Comparison of ENCODE assay signal across 9 cellular contexts in genomic region chr1:210251680-210252490, GRCh38. TPM values are rescaled to one million over a fixed set of nuclear protein-coding genes. Genes with fewer than 3 reads are reported as not detected.
DNase-seq lines count a peak whose midpoint lies in the region; ATAC-seq and TF ChIP-seq lines count a peak whose summit lies in the region.
"Had no signal": no experiment of that assay in that cellular context is flagged by ENCODE, and none has a peak within 500 bp of the region (broad histone marks: within the 10 kb centered on the region; RNA-seq: fewer than 3 reads in every experiment).

No MANE protein-coding gene starts in this region.

- H2AFZ ChIP-seq in OCI-LY7 (ENCODE audit: low read length) = no peak overlapping the region

- WGBS in esophagus muscularis mucosa = 37% methylated on average over 58 of the region's 58 CpGs

- ATAC-seq in HG02798 (IDR thresholded peaks at IDR 0.05; ENCODE audit: poor library complexity, unreplicated experiment) (no peak), HG03175 (IDR thresholded peaks at IDR 0.05; ENCODE audit: unreplicated experiment) (no peak)

- peak overlapping the region; percentile 72 for H3K4me3 Mint-ChIP-seq in osteocyte (ENCODE audit: unreplicated experiment)

- peak overlapping the region; percentile 66 for H3K4me2 ChIP-seq in OCI-LY7 (ENCODE audit: low read length)

- DNase-seq in OCI-LY7 (ENCODE audit: low spot score) (no peak), esophagus muscularis mucosa (ENCODE audit: extremely low spot score) (no peak), osteocyte (ENCODE audit: extremely low spot score, unreplicated experiment) (no peak), NCI-H2196 treated with DMSO at 0.1 percent for 48 hours (lab: John Stamatoyannopoulos, UW; ENCODE audit: unreplicated experiment) (no peak)
- no peak for DNase-seq in stimulated activated CD4-positive, alpha-beta T cell treated with anti-CD3 and anti-CD28 coated beads, Interleukin-4, amount 100 ng/mL, for 24 hours

- H3K9me2 ChIP-seq in OCI-LY7 (ENCODE audit: insufficient read depth, low read length) = no peaks in the 10 kb centered on the region

- no peaks in the 10 kb centered on the region for H3K9me3 ChIP-seq in OCI-LY7 (ENCODE audit: low read length)
- H3K9me3 ChIP-seq in esophagus muscularis mucosa = no peaks in the 10 kb centered on the region

- BruUV-seq in OCI-LY7 (replicated peaks; lab: Mats Ljungman, UMichigan) = no TSS peak

- no peak for TF ChIP-seq POLR2A in esophagus muscularis mucosa (IDR thresholded peaks at IDR 0.05; ENCODE audit: low read depth)

- TF ChIP-seq CTCF in OCI-LY7 (conservative IDR thresholded peaks at IDR 0.05; ENCODE audit: low read length) (no peak), esophagus muscularis mucosa (IDR thresholded peaks at IDR 0.05) (no peak), osteocyte (IDR thresholded peaks at IDR 0.05) (no peak)

- H3K27me3 Mint-ChIP-seq in osteocyte (ENCODE audit: unreplicated experiment) = no peaks in the 10 kb centered on the region

- CTCF ChIA-PET in OCI-LY7 (lab: Charles Lee; ENCODE audit: unreplicated experiment) = interaction anchor here (0.7 kb wide), 1 partner anchor 76 kb away, joined by 3 read pairs; no protein-coding TSS in a partner anchor

- peaks cover 5% of the 10 kb centered on the region for H3K36me3 Mint-ChIP-seq in osteocyte (ENCODE audit: unreplicated experiment)

- H3K79me2 ChIP-seq in OCI-LY7 (ENCODE audit: insufficient read depth, low read depth, low read length) = no peaks in the 10 kb centered on the region

- no peaks in the 10 kb centered on the region for H3K36me3 ChIP-seq in OCI-LY7 (ENCODE audit: insufficient read depth, low read length)
- H3K36me3 ChIP-seq in esophagus muscularis mucosa = no peaks in the 10 kb centered on the region

- H3K27me3 ChIP-seq in esophagus muscularis mucosa = no peaks in the 10 kb centered on the region

- H3K9me3 Mint-ChIP-seq in osteocyte (ENCODE audit: unreplicated experiment) = no peaks in the 10 kb centered on the region

- H3K27ac Mint-ChIP-seq in osteocyte (ENCODE audit: unreplicated experiment) = peak overlapping the region; percentile 91

- H3K27ac ChIP-seq in OCI-LY7 (ENCODE audit: low read depth, low read length, poor library complexity, severe bottlenecking) (no peak overlapping the region), esophagus muscularis mucosa (replicated peaks in 1 of 4) (peak overlapping the region in 3 of 4 donors; percentile 32 to 47 (median 43))

- POLR2A ChIA-PET in OCI-LY7 (lab: Charles Lee) = no interaction called here

- peaks cover 13% of the 10 kb centered on the region for H3K4me1 ChIP-seq in OCI-LY7 (ENCODE audit: insufficient read depth, low read length, poor library complexity, severe bottlenecking)
- peaks cover 7 to 29% (median 27%) of the 10 kb centered on the region in 4 donors for H3K4me1 ChIP-seq in esophagus muscularis mucosa

- H3K4me1 Mint-ChIP-seq in osteocyte (ENCODE audit: unreplicated experiment) = peaks cover 50% of the 10 kb centered on the region

- intact Hi-C loops in OCI-LY7 (cut with micrococcal nuclease; ENCODE audit: unreplicated experiment) (no loop called here), esophagus muscularis mucosa (cut with DNase I) (no loop called here)

- no peaks in the 10 kb centered on the region for H4K20me1 ChIP-seq in OCI-LY7 (ENCODE audit: insufficient read depth, low read length)

- H3K4me3 ChIP-seq in GM08714 (ENCODE audit: low read length) (peak overlapping the region; percentile 26; the same call in 1 of the 2 replicates), OCI-LY7 (ENCODE audit: low read depth, low read length, poor library complexity, severe bottlenecking) (peak overlapping the region; percentile 53), esophagus muscularis mucosa (peak overlapping the region; percentile 59 to 67 (median 62))
- H3K4me3 ChIP-seq: K562 had no signal

- no peak for TF ChIP-seq EP300 in esophagus muscularis mucosa (IDR thresholded peaks at IDR 0.05)

RNA-seq across cellular contexts. Expression of gene SERTAD4, which starts 19.3 kb away (rescaled TPM):
- total RNA-seq in OCI-LY7 (2014; rRNA removed; shearing (Covaris generic)) = not detected in 2 replicates
- total RNA-seq in OCI-LY7 (2022) (not detected in 2 replicates), esophagus muscularis mucosa (1 to 10 TPM; 1.8 to 2.6 (median 2.1) TPM), osteocyte (40.5 and 47.2 TPM in 2 replicates)
- total RNA-seq: K562 had no signal

Comparison
In these comparisons a context has a peak if more than half of its experiments do, and no peak if none do; other contexts are left out.
1. RNA of gene SERTAD4, which starts 19.3 kb away (total RNA-seq): 40.5 to 47.2 TPM in osteocyte; 1.8 to 2.6 TPM in esophagus muscularis mucosa and not detected in OCI-LY7; every median in the first group is over 10 times any median in the second.
2. Peak in every context shown above with its lines, with median percentiles within 50 percentile points of each other: H3K4me3 ChIP-seq.